ENCODE assay signal across 8 cellular contexts in the genomic region with DNA sequence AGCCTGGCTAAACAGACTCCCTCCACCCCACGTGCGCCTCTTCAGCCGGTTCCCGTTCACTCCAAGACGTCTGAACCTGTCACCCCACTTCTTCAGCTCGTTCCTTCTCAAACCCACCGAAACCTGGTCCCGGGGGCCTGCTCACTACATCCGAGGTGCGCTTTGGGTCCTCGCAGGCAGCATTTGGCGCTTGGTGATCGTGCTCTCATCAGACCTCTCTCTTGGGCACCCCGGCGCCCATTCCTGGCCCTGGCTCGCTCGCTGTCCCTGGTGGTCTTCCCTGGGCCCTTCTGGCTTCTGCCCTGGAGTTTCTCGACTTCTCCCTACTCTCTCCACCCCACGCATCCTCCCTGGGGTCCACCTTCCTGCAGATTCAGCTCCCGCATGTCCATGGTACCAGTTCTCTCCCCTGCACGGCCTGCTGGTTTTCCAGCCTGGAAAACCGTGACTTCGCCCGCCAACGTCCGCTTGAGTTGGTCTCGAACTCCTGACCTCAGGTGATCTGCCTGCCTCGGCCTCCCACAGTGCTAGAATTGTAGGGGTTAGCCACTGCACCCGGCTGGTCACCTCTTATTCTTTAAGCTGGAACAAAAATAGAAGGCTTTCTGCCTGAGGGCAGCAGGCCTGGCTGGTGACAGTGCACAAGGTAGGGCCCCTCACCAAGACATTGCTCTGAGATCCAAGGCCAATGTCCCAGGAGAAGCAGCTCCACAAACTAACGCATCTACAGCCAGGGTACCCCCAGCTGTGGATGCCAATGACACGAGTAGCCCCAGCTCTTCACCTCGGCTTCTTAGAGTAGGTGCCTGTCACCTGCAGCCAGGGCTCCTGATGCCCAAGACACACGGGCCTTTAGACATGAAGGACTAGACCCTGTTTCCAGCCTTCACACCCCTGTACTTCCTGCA. TPM values are rescaled to one million over a fixed set of nuclear protein-coding genes. Genes with fewer than 3 reads are reported as not detected.
DNase-seq lines count a peak whose midpoint lies in the region; ATAC-seq and TF ChIP-seq lines count a peak whose summit lies in the region.

No MANE protein-coding gene starts in this region.

- peaks cover 0 to 38% (median 21%) of the 10 kb centered on the region in 4 donors for H3K4me1 ChIP-seq in tibial artery

- H3K9me3 Mint-ChIP-seq in activated T-cell treated with anti-CD3 and anti-CD28 coated beads, Interleukin-2, amount 50 U/mL, for 24 hours = no peaks in the 10 kb centered on the region

- peaks cover 0 to 6% (median 0%) of the 10 kb centered on the region in 3 donors for H3K36me3 ChIP-seq in tibial artery

- H3K27ac Mint-ChIP-seq in activated T-cell treated with anti-CD3 and anti-CD28 coated beads, Interleukin-2, amount 50 U/mL, for 24 hours = peak overlapping the region; percentile 90

- peaks cover 2% of the 10 kb centered on the region for H3K36me3 Mint-ChIP-seq in activated T-cell treated with anti-CD3 and anti-CD28 coated beads, Interleukin-2, amount 50 U/mL, for 24 hours (ENCODE audit: low read depth)

- peak overlapping the region; percentile 33 for H3K27ac ChIP-seq in adipose tissue (ENCODE audit: low read depth, low read length)
- peak overlapping the region; percentile 80 for H3K27ac ChIP-seq in layer of hippocampus (ENCODE audit: low read depth, low read length)
- peak overlapping the region; percentile 80 to 87 for H3K27ac ChIP-seq in tibial artery

- ATAC-seq in GM21526 (IDR thresholded peaks at IDR 0.05; ENCODE audit: low FRiP score, unreplicated experiment) (no peak), GM18867 (IDR thresholded peaks at IDR 0.05; ENCODE audit: unreplicated experiment) (no peak)

- H3K27me3 ChIP-seq in layer of hippocampus (ENCODE audit: control insufficient read depth, insufficient read depth, low read length) (no peaks in the 10 kb centered on the region), tibial artery (no peaks in the 10 kb centered on the region)

- no peaks in the 10 kb centered on the region for H3K27me3 Mint-ChIP-seq in activated T-cell treated with anti-CD3 and anti-CD28 coated beads, Interleukin-2, amount 50 U/mL, for 24 hours

- no peak for TF ChIP-seq CTCF in tibial artery (IDR thresholded peaks at IDR 0.05)

- peaks cover 49% of the 10 kb centered on the region for H3K4me1 Mint-ChIP-seq in activated T-cell treated with anti-CD3 and anti-CD28 coated beads, Interleukin-2, amount 50 U/mL, for 24 hours (ENCODE audit: low read depth)

- 69 to 78% (median 74%) methylated on average over 33 of the region's 33 CpGs for WGBS in adipose tissue, 3 donors

- intact Hi-C loops in tibial artery (cut with DNase I; ENCODE audit: low total_unique reads) = no loop called here

- peak overlapping the region; percentile 86 for H3K4me3 Mint-ChIP-seq in activated T-cell treated with anti-CD3 and anti-CD28 coated beads, Interleukin-2, amount 50 U/mL, for 24 hours

- no peaks in the 10 kb centered on the region for H3K9me3 ChIP-seq in tibial artery

- H3K4me3 ChIP-seq in tibial artery = peak overlapping the region; percentile 65 to 75

- peak; percentile 34 for DNase-seq in activated T-cell treated with anti-CD3 and anti-CD28 coated beads, Interleukin-2, amount 50 U/mL, for 24 hours
- no peak for DNase-seq in activated T-cell treated with anti-CD3 and anti-CD28 coated beads, Interleukin-2, amount 50 U/mL, for 1 hour
- peak in 1 of 2 donors; percentile 61 for DNase-seq in tibial artery
- no peak for DNase-seq in SKM-1 (lab: John Stamatoyannopoulos, UW; ENCODE audit: unreplicated experiment)

RNA-seq across cellular contexts. Expression of a gene that starts 1.0 kb away (rescaled TPM):
- polyA plus RNA-seq in adipose tissue = 1 to 10 TPM; 2.5 to 4.2 (median 3.9) TPM

Comparison
In these comparisons a context has a peak if more than half of its experiments do, and no peak if none do; other contexts are left out.
1. H3K27ac ChIP-seq: peak in every context shown above with its lines; median percentile 84 in tibial artery; 80 in layer of hippocampus; 33 in adipose tissue.